In genomic region chr16:9447195-9447551, GRCh38 we compare ENCODE assay signal across 15 cellular contexts.
DNase-seq lines count a peak whose midpoint lies in the region; ATAC-seq and TF ChIP-seq lines count a peak whose summit lies in the region.
"Had no signal": no experiment of that assay in that cellular context is flagged by ENCODE, and none has a peak within 500 bp of the region (broad histone marks: within the 10 kb centered on the region; RNA-seq: fewer than 3 reads in every experiment).

No MANE protein-coding gene starts in this region.

- DNase-seq in NCI-H2029 treated with DMSO at 0.1 percent for 48 hours (lab: John Stamatoyannopoulos, UW), result peak; percentile 44
- peak; percentile 58 for DNase-seq in left cardiac atrium
- peak; percentile 19 for DNase-seq in osteoblast (ENCODE audit: insufficient read length, low spot score, missing footprints)
- DNase-seq in NCI-H526 (lab: John Stamatoyannopoulos, UW), result no peak
- DNase-seq in activated T-helper 1 cell treated with anti-CD3 and anti-CD28 coated beads, Interleukin-12 subunit alpha, Interleukin-12 subunit beta, Interleukin-2, Interleukin-4 antibody, amounts not matched to agents 30 ng/mL and 10 ng/mL and 1 ng/mL, durations not matched to agents 14 hours and 24 hours and 36 hours (ENCODE audit: low spot score), result no peak
- DNase-seq: CD4-positive, CD25-positive, alpha-beta regulatory T cell; IMR-90; Kasumi-1; NCI-H1436; NCI-H774; SJCRH30 had no signal

- peaks cover 9 to 17% (median 13%) of the 10 kb centered on the region in 11 experiments; a peak in 19 of 22 replicates for H3K9me3 ChIP-seq in BLaER1 treated with 17β-estradiol and CSF1 and Interleukin-3, amounts not matched to agents 10 nM and 100 nM (replicated peaks in 1 of 11)
- peaks cover 2% of the 10 kb centered on the region for H3K9me3 ChIP-seq in osteoblast (ENCODE audit: low read depth, low read length)
- H3K9me3 ChIP-seq: SJCRH30 had no signal

- H3K4me2 ChIP-seq in BLaER1 treated with 17β-estradiol and CSF1 and Interleukin-3, amounts not matched to agents 10 nM and 100 nM, result peak overlapping the region in 8 of 11 experiments; percentile 1 to 56 (median 40); a peak in 12 of 22 replicates
- no peak overlapping the region for H3K4me2 ChIP-seq in osteoblast (ENCODE audit: insufficient read depth, low read length)

- no peak for TF ChIP-seq CTCF in osteoblast (IDR thresholded peaks at IDR 0.05; ENCODE audit: extremely low read depth, low read depth, low read length)

- no peaks in the 10 kb centered on the region for H3K27me3 Mint-ChIP-seq in activated T-helper 1 cell treated with anti-CD3 and anti-CD28 coated beads, Interleukin-12 subunit alpha, Interleukin-12 subunit beta, Interleukin-2, Interleukin-4 antibody, amounts not matched to agents 30 ng/mL and 10 ng/mL and 1 ng/mL, durations not matched to agents 14 hours and 24 hours and 36 hours (ENCODE audit: insufficient read depth)
- H3K27me3 Mint-ChIP-seq: CD4-positive, CD25-positive, alpha-beta regulatory T cell had no signal

- ATAC-seq in left cardiac atrium, result peak; percentile 93 to 95
- no peak for ATAC-seq in HG02973 (IDR thresholded peaks at IDR 0.05; ENCODE audit: unreplicated experiment)
- ATAC-seq in SK-N-SH treated with all-trans-retinoic acid at 6 μM for 48 hours, result no peak
- ATAC-seq: HCT116 had no signal

- H3K4me3 Mint-ChIP-seq in activated T-helper 1 cell treated with anti-CD3 and anti-CD28 coated beads, Interleukin-12 subunit alpha, Interleukin-12 subunit beta, Interleukin-2, Interleukin-4 antibody, amounts not matched to agents 30 ng/mL and 10 ng/mL and 1 ng/mL, durations not matched to agents 14 hours and 24 hours and 36 hours, result no peak overlapping the region
- H3K4me3 Mint-ChIP-seq: CD4-positive, CD25-positive, alpha-beta regulatory T cell had no signal

- H3K36me3 ChIP-seq in BLaER1 treated with 17β-estradiol and CSF1 and Interleukin-3, amounts not matched to agents 10 nM and 100 nM, result no peaks in the 10 kb centered on the region
- no peaks in the 10 kb centered on the region for H3K36me3 ChIP-seq in osteoblast (ENCODE audit: insufficient read depth, low read length)
- H3K36me3 ChIP-seq: SJCRH30 had no signal

- H3K79me2 ChIP-seq in osteoblast (ENCODE audit: insufficient read depth, low read length), result no peaks in the 10 kb centered on the region

- no peaks in the 10 kb centered on the region for H3K36me3 Mint-ChIP-seq in activated T-helper 1 cell treated with anti-CD3 and anti-CD28 coated beads, Interleukin-12 subunit alpha, Interleukin-12 subunit beta, Interleukin-2, Interleukin-4 antibody, amounts not matched to agents 30 ng/mL and 10 ng/mL and 1 ng/mL, durations not matched to agents 14 hours and 24 hours and 36 hours (ENCODE audit: low read depth)
- H3K36me3 Mint-ChIP-seq: CD4-positive, CD25-positive, alpha-beta regulatory T cell had no signal

- no peak overlapping the region for H3K9ac ChIP-seq in BLaER1 treated with 17β-estradiol and CSF1 and Interleukin-3, amounts not matched to agents 10 nM and 100 nM

- H3K4me1 Mint-ChIP-seq in activated T-helper 1 cell treated with anti-CD3 and anti-CD28 coated beads, Interleukin-12 subunit alpha, Interleukin-12 subunit beta, Interleukin-2, Interleukin-4 antibody, amounts not matched to agents 30 ng/mL and 10 ng/mL and 1 ng/mL, durations not matched to agents 14 hours and 24 hours and 36 hours (ENCODE audit: low read depth), result no peaks in the 10 kb centered on the region
- H3K4me1 Mint-ChIP-seq: CD4-positive, CD25-positive, alpha-beta regulatory T cell had no signal

- H3K9me3 Mint-ChIP-seq in activated T-helper 1 cell treated with anti-CD3 and anti-CD28 coated beads, Interleukin-12 subunit alpha, Interleukin-12 subunit beta, Interleukin-2, Interleukin-4 antibody, amounts not matched to agents 30 ng/mL and 10 ng/mL and 1 ng/mL, durations not matched to agents 14 hours and 24 hours and 36 hours, result peaks cover 8% of the 10 kb centered on the region

- intact Hi-C loops in left cardiac atrium (cut with DNase I), result no loop called here
- intact Hi-C loops in activated T-helper 1 cell treated with anti-CD3 and anti-CD28 coated beads, Interleukin-12 subunit alpha, Interleukin-12 subunit beta, Interleukin-2, Interleukin-4 antibody, amounts not matched to agents 30 ng/mL and 10 ng/mL and 1 ng/mL, durations not matched to agents 14 hours and 24 hours and 36 hours (cut with micrococcal nuclease), result no loop called here

- H3K4me3 ChIP-seq in BLaER1 treated with 17β-estradiol and CSF1 and Interleukin-3, amounts not matched to agents 10 nM and 100 nM, result no peak overlapping the region
- no peak overlapping the region for H3K4me3 ChIP-seq in osteoblast (ENCODE audit: insufficient read depth, low read length)
- H3K4me3 ChIP-seq: SJCRH30 had no signal

- no peak overlapping the region for H3K27ac Mint-ChIP-seq in activated T-helper 1 cell treated with anti-CD3 and anti-CD28 coated beads, Interleukin-12 subunit alpha, Interleukin-12 subunit beta, Interleukin-2, Interleukin-4 antibody, amounts not matched to agents 30 ng/mL and 10 ng/mL and 1 ng/mL, durations not matched to agents 14 hours and 24 hours and 36 hours
- H3K27ac Mint-ChIP-seq: CD4-positive, CD25-positive, alpha-beta regulatory T cell had no signal

- H4K20me1 ChIP-seq in BLaER1 treated with 17β-estradiol and CSF1 and Interleukin-3, amounts not matched to agents 10 nM and 100 nM, result no peaks in the 10 kb centered on the region
- H4K20me1 ChIP-seq in osteoblast (ENCODE audit: insufficient read depth, low read length), result no peaks in the 10 kb centered on the region

- H3K4me1 ChIP-seq in BLaER1 treated with 17β-estradiol and CSF1 and Interleukin-3, amounts not matched to agents 10 nM and 100 nM, result peaks cover 0 to 18% (median 11%) of the 10 kb centered on the region in 10 experiments; a peak in 13 of 20 replicates
- no peaks in the 10 kb centered on the region for H3K4me1 ChIP-seq in osteoblast (ENCODE audit: insufficient read depth, low read length)
- H3K4me1 ChIP-seq: SJCRH30 had no signal

- H2AFZ ChIP-seq in osteoblast (ENCODE audit: low read length), result no peak overlapping the region

- no peak overlapping the region for H3K27ac ChIP-seq in BLaER1 treated with 17β-estradiol and CSF1 and Interleukin-3, amounts not matched to agents 10 nM and 100 nM
- H3K27ac ChIP-seq in osteoblast (ENCODE audit: low read depth, low read length), result no peak overlapping the region
- H3K27ac ChIP-seq: SJCRH30 had no signal

- H3K27me3 ChIP-seq in BLaER1 treated with 17β-estradiol and CSF1 and Interleukin-3, amounts not matched to agents 10 nM and 100 nM, result no peaks in the 10 kb centered on the region
- H3K27me3 ChIP-seq in osteoblast (ENCODE audit: insufficient read depth, low read length), result no peaks in the 10 kb centered on the region
- H3K27me3 ChIP-seq: SJCRH30 had no signal

TF ChIP-seq in SK-N-SH treated with all-trans-retinoic acid at 6 μM for 48 hours, 23 proteins besides CTCF, POLR2A, EP300 and RAD21:
- TF ChIP-seq POU6F1 (CRISPR knock-in tag; IDR thresholded peaks at IDR 0.05; ENCODE audit: borderline replicate concordance, low read depth), result no peak
- TF ChIP-seq PATZ1 (CRISPR knock-in tag; IDR thresholded peaks at IDR 0.05; ENCODE audit: borderline replicate concordance), result no peak
- TF ChIP-seq CREB5 (CRISPR knock-in tag; IDR thresholded peaks at IDR 0.05; ENCODE audit: low read depth), result no peak
- TF ChIP-seq OSR1 (CRISPR knock-in tag; IDR thresholded peaks at IDR 0.05), result no peak
- TF ChIP-seq ZNF70 (CRISPR knock-in tag; IDR thresholded peaks at IDR 0.05), result no peak
- no peak for TF ChIP-seq ZNF8 (CRISPR knock-in tag; IDR thresholded peaks at IDR 0.05)
- no peak for TF ChIP-seq ZC3H10 (CRISPR knock-in tag; IDR thresholded peaks at IDR 0.05)

Comparison
In these comparisons a context has a peak if more than half of its experiments do, and no peak if none do; other contexts are left out.
1. DNase-seq: peak in NCI-H2029 treated with DMSO at 0.1 percent for 48 hours (single experiment), left cardiac atrium (single experiment) and osteoblast (single experiment); none in NCI-H526 (0 of 2) and activated T-helper 1 cell treated with anti-CD3 and anti-CD28 coated beads, Interleukin-12 subunit alpha, Interleukin-12 subunit beta, Interleukin-2, Interleukin-4 antibody, amounts not matched to agents 30 ng/mL and 10 ng/mL and 1 ng/mL, durations not matched to agents 14 hours and 24 hours and 36 hours (single experiment).
2. ATAC-seq: peak in left cardiac atrium (2 of 2); none in HG02973 (single experiment) and SK-N-SH treated with all-trans-retinoic acid at 6 μM for 48 hours (single experiment).